Comparison of ENCODE assay signal across 19 cellular contexts in the genomic region with DNA sequence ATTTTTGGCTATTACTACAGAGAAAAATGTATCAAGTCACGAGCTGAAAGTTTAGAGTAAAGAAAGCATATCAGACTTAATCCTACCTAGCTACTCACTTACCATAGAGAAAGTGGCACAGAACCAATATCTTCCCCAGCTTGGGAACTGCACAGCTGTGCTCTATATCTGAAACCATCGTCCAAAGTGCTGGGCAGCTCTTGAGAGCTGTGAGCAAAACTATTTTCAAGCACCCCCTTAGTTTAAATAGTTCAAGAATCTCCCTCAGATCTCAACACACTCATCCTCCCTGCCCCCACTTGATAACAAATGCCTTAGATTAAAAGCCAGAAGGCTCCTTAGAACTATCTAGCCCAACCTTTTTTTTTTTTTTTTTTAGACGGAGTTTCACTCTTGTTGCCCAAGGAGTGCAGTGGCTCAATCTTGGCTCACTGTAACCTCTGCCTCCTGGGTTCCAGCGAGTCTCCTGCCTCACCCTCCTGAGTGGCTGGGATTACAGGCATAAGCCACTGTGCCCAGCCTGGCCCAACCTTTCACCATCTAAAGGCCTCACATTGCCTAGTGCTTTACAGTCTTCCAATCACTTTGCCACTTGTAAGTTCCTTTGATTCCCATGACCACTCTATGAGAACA.
DNase-seq lines count a peak whose midpoint lies in the region; ATAC-seq, FAIRE-seq and TF ChIP-seq lines count a peak whose summit lies in the region.
"Had no signal": no experiment of that assay in that cellular context is flagged by ENCODE, and none has a peak within 500 bp of the region (broad histone marks: within the 10 kb centered on the region; RNA-seq: fewer than 3 reads in every experiment).

No MANE protein-coding gene starts in this region.

- ATAC-seq in left cardiac atrium (peak; percentile 37 to 48), lung (ENCODE audit: insufficient read depth, low FRiP score) (no peak), pancreas (peak; percentile 92 to 97 (median 96))
- ATAC-seq in activated CD4-positive, CD25-positive, alpha-beta regulatory T cell treated with anti-CD3 and anti-CD28 coated beads, Interleukin-2, amount 50 U/mL, for 24 hours, result no peak
- ATAC-seq: A549 had no signal

- DNase-seq in left cardiac atrium (no peak), right atrium auricular region (ENCODE audit: low spot score) (no peak), lung (ENCODE audit: low spot score) (peak; percentile 37), pancreas (peak in 4 of 6 donors; percentile 48 to 72 (median 58)), C1 segment of cervical spinal cord (lab: John Stamatoyannopoulos, UW) (no peak), NCI-H524 (lab: John Stamatoyannopoulos, UW) (no peak)
- DNase-seq: DMS79, Kasumi-1, NCI-H1694, NCI-H2081, NCI-H2171, NCI-H345, NCI-H526, SHP77 had no signal

- no peaks in the 10 kb centered on the region for H3K9me3 ChIP-seq in right atrium auricular region
- H3K9me3 ChIP-seq in lung (ENCODE audit: control insufficient read depth in 2 of 2, insufficient read depth in 1 of 2, low read length in 1 of 2), result no peaks in the 10 kb centered on the region
- H3K9me3 ChIP-seq in pancreas, result no peaks in the 10 kb centered on the region
- H3K9me3 ChIP-seq: A549 had no signal

- no peak overlapping the region for H3K4me3 ChIP-seq in right atrium auricular region
- no peak overlapping the region for H3K4me3 ChIP-seq in lung
- H3K4me3 ChIP-seq in pancreas, result no peak overlapping the region
- H3K4me3 ChIP-seq: A549 had no signal

- intact Hi-C loops in left cardiac atrium (cut with DNase I), result no loop called here
- intact Hi-C loops in pancreas (cut with DNase I), result no loop called here

- no peak for TF ChIP-seq CTCF in right atrium auricular region (IDR thresholded peaks at IDR 0.05)
- no peak for TF ChIP-seq CTCF in lung (IDR thresholded peaks at IDR 0.05; ENCODE audit: control extremely low read depth, extremely low read depth)
- TF ChIP-seq CTCF in pancreas (IDR thresholded peaks at IDR 0.05), result no peak

- 51 to 78% methylated on average over 4 of the region's 4 CpGs for WGBS in lung, 2 donors
- WGBS in pancreas, 2 donors, result 32 to 40% methylated on average over 4 of the region's 4 CpGs

- no peak for FAIRE-seq in pancreas (lab: Jason Lieb, UNC)
- FAIRE-seq: A549, D721Med, GM19239, H54 had no signal

- H3K27ac ChIP-seq in right atrium auricular region, result peak overlapping the region in 1 of 2 donors; percentile 18
- no peak overlapping the region for H3K27ac ChIP-seq in lung (ENCODE audit: low read depth in 1 of 2, low read length in 1 of 2)
- peak overlapping the region; percentile 28 to 76 (median 56) for H3K27ac ChIP-seq in pancreas
- H3K27ac ChIP-seq: A549 had no signal

- H3K4me1 ChIP-seq in right atrium auricular region (peaks cover 0 to 8% of the 10 kb centered on the region in 2 donors), lung (ENCODE audit: control insufficient read depth in 2 of 2, insufficient read depth in 2 of 2, low read length in 2 of 2) (peaks cover 2 to 4% of the 10 kb centered on the region in 2 donors), pancreas (peaks cover 0 to 5% (median 0%) of the 10 kb centered on the region in 3 donors)
- H3K4me1 ChIP-seq: A549 had no signal

- no peaks in the 10 kb centered on the region for H3K36me3 ChIP-seq in right atrium auricular region
- H3K36me3 ChIP-seq in lung (ENCODE audit: control insufficient read depth in 2 of 2, insufficient read depth in 2 of 2, low read length in 2 of 2), result no peaks in the 10 kb centered on the region
- no peaks in the 10 kb centered on the region for H3K36me3 ChIP-seq in pancreas

- H3K27me3 ChIP-seq in right atrium auricular region, result no peaks in the 10 kb centered on the region
- no peaks in the 10 kb centered on the region for H3K27me3 ChIP-seq in lung (ENCODE audit: control insufficient read depth, insufficient read depth)
- no peaks in the 10 kb centered on the region for H3K27me3 ChIP-seq in pancreas

Comparison
In these comparisons a context has a peak if more than half of its experiments do, and no peak if none do; other contexts are left out.
1. ATAC-seq: peak in left cardiac atrium (2 of 2) and pancreas (4 of 4); none in lung (single experiment) and activated CD4-positive, CD25-positive, alpha-beta regulatory T cell treated with anti-CD3 and anti-CD28 coated beads, Interleukin-2, amount 50 U/mL, for 24 hours (0 of 2).
2. DNase-seq: peak in lung (single experiment) and pancreas (4 of 6); none in left cardiac atrium (single experiment), right atrium auricular region (single experiment), C1 segment of cervical spinal cord (0 of 14) and NCI-H524 (0 of 2).
3. H3K27ac ChIP-seq: peak in pancreas (4 of 4); none in lung (0 of 2).